Comparison of ENCODE assay signal across 10 cellular contexts in genomic region chr17:41486809-41487530, GRCh38. TPM values are rescaled to one million over a fixed set of nuclear protein-coding genes. Genes with fewer than 3 reads are reported as not detected.
DNase-seq lines count a peak whose midpoint lies in the region; ATAC-seq and TF ChIP-seq lines count a peak whose summit lies in the region.
"Had no signal": no experiment of that assay in that cellular context is flagged by ENCODE, and none has a peak within 500 bp of the region (broad histone marks: within the 10 kb centered on the region; RNA-seq: fewer than 3 reads in every experiment).

No MANE protein-coding gene starts in this region.

- peak; percentile 49 for DNase-seq in DMS 273 (lab: John Stamatoyannopoulos, UW; ENCODE audit: unreplicated experiment)
- no peak for DNase-seq in DMS 273 treated with DMSO at 0.1 percent for 48 hours (lab: John Stamatoyannopoulos, UW)
- peak; percentile 73 for DNase-seq in activated CD4-positive, alpha-beta T cell treated with anti-CD3 and anti-CD28 coated beads for 36 hours
- DNase-seq in heart right ventricle = no peak
- DNase-seq in stimulated activated CD8-positive, alpha-beta memory T cell treated with anti-CD3 and anti-CD28 coated beads, Interleukin-2, amount 100 ng/mL, for 48 hours (ENCODE audit: low read depth in 2 of 2) = peak; percentile 27 to 38
- no peak for DNase-seq in NK-92 (lab: John Stamatoyannopoulos, UW; ENCODE audit: unreplicated experiment)
- no peak for DNase-seq in suprapubic skin (ENCODE audit: low spot score in 2 of 2)

- no peak overlapping the region for H3K4me3 Mint-ChIP-seq in activated CD4-positive, alpha-beta T cell treated with anti-CD3 and anti-CD28 coated beads for 36 hours
- H3K4me3 Mint-ChIP-seq: activated naive CD8-positive, alpha-beta T cell; nephron had no signal

- H3K4me1 ChIP-seq in heart right ventricle (peaks cover 0 to 14% (median 0%) of the 10 kb centered on the region in 9 donors), suprapubic skin (no peaks in the 10 kb centered on the region)

- ATAC-seq in activated CD4-positive, alpha-beta T cell treated with anti-CD3 and anti-CD28 coated beads for 36 hours = peak; percentile 44
- ATAC-seq in heart right ventricle (no peak), HG03460 (IDR thresholded peaks at IDR 0.05; ENCODE audit: unreplicated experiment) (no peak)

- H3K27me3 ChIP-seq in heart right ventricle (peaks cover 0 to 27% (median 12%) of the 10 kb centered on the region in 7 donors), suprapubic skin (peaks cover 10% of the 10 kb centered on the region)

- no peaks in the 10 kb centered on the region for H3K36me3 Mint-ChIP-seq in activated CD4-positive, alpha-beta T cell treated with anti-CD3 and anti-CD28 coated beads for 36 hours (ENCODE audit: low read depth)
- H3K36me3 Mint-ChIP-seq: activated naive CD8-positive, alpha-beta T cell had no signal

- intact Hi-C loops in activated CD4-positive, alpha-beta T cell treated with anti-CD3 and anti-CD28 coated beads for 36 hours (cut with DNase I, micrococcal nuclease) = loop anchor here in 1 of 2 experiments (1.0 to 2.0 kb wide), 3 partner anchors 61 to 175 kb away; no protein-coding TSS in a partner anchor
- intact Hi-C loops in heart right ventricle (cut with DNase I) = no loop called here

- H3K4me3 ChIP-seq in heart right ventricle (no peak overlapping the region), suprapubic skin (no peak overlapping the region)

- no peak overlapping the region for H3K27ac Mint-ChIP-seq in activated CD4-positive, alpha-beta T cell treated with anti-CD3 and anti-CD28 coated beads for 36 hours
- H3K27ac Mint-ChIP-seq: activated naive CD8-positive, alpha-beta T cell; nephron had no signal

- TF ChIP-seq EP300 in suprapubic skin (IDR thresholded peaks at IDR 0.05) = no peak

- H3K9me3 ChIP-seq in heart right ventricle (no peaks in the 10 kb centered on the region), suprapubic skin (no peaks in the 10 kb centered on the region)

- no peaks in the 10 kb centered on the region for H3K9me3 Mint-ChIP-seq in activated CD4-positive, alpha-beta T cell treated with anti-CD3 and anti-CD28 coated beads for 36 hours (ENCODE audit: low read depth)
- H3K9me3 Mint-ChIP-seq: nephron had no signal

- 58 to 61% methylated on average over 29 of the region's 29 CpGs for WGBS in heart right ventricle, 2 donors
- 88% methylated on average over 11 of the region's 29 CpGs for WGBS in suprapubic skin

- H3K27ac ChIP-seq in heart right ventricle = no peak overlapping the region
- H3K27ac ChIP-seq in suprapubic skin = no peak overlapping the region

- peaks cover 8% of the 10 kb centered on the region for H3K4me1 Mint-ChIP-seq in activated CD4-positive, alpha-beta T cell treated with anti-CD3 and anti-CD28 coated beads for 36 hours
- H3K4me1 Mint-ChIP-seq: nephron had no signal

- no peaks in the 10 kb centered on the region for H3K36me3 ChIP-seq in heart right ventricle
- no peaks in the 10 kb centered on the region for H3K36me3 ChIP-seq in suprapubic skin

- TF ChIP-seq CTCF in heart right ventricle (IDR thresholded peaks at IDR 0.05) = peak in 5 of 9 donors; percentile 10 to 60 (median 19)
- TF ChIP-seq CTCF in suprapubic skin (IDR thresholded peaks at IDR 0.05) = no peak

- TF ChIP-seq POLR2A in suprapubic skin (IDR thresholded peaks at IDR 0.05) = no peak

- POLR2A ChIA-PET in activated CD4-positive, alpha-beta T cell treated with anti-CD3 and anti-CD28 coated beads for 36 hours (lab: Charles Lee) = interaction anchor here (0.6 kb wide), 1 partner anchor 365 kb away, joined by 4 read pairs; no protein-coding TSS in a partner anchor

- no peaks in the 10 kb centered on the region for H3K27me3 Mint-ChIP-seq in activated CD4-positive, alpha-beta T cell treated with anti-CD3 and anti-CD28 coated beads for 36 hours

- CTCF ChIA-PET in activated CD4-positive, alpha-beta T cell treated with anti-CD3 and anti-CD28 coated beads for 36 hours (lab: Charles Lee) = interaction anchor here (0.6 to 1.6 kb wide), 3 partner anchors 8 to 711 kb away, joined by 3 to 6 read pairs (median 4); no protein-coding TSS in a partner anchor

RNA-seq across cellular contexts. Expression of gene KRT36, which starts 2.7 kb away (rescaled TPM):
- total RNA-seq in activated CD4-positive, alpha-beta T cell treated with anti-CD3 and anti-CD28 coated beads for 36 hours = not detected
- not detected for total RNA-seq in heart right ventricle
- polyA plus RNA-seq in heart right ventricle = not detected
- 1 to 10 TPM in 2 of 4 donors, under 1 TPM in 1, not detected in 1; 0.79 to 3.9 (median 1.2) TPM for total RNA-seq in suprapubic skin

RNA-seq across cellular contexts. Expression of gene KRT35, which starts 6.0 kb away (rescaled TPM):
- total RNA-seq in activated CD4-positive, alpha-beta T cell treated with anti-CD3 and anti-CD28 coated beads for 36 hours = not detected
- total RNA-seq in heart right ventricle (not detected), suprapubic skin (100 to 1,000 TPM in 1 of 4 donors, 10 to 100 TPM in 2, 1 to 10 TPM in 1; 2.5 to 156 (median 38.8) TPM)
- polyA plus RNA-seq in heart right ventricle = not detected

RNA-seq across cellular contexts. Expression of gene KRT13, which starts 18.4 kb away (rescaled TPM):
- not detected for total RNA-seq in activated CD4-positive, alpha-beta T cell treated with anti-CD3 and anti-CD28 coated beads for 36 hours
- not detected for total RNA-seq in heart right ventricle
- 1 to 10 TPM in 1 of 2 donors, not detected in 1; 6.7 TPM for polyA plus RNA-seq in heart right ventricle
- under 1 TPM in 1 of 4 donors, not detected in 3; 0.51 TPM for total RNA-seq in suprapubic skin

RNA-seq across cellular contexts. Expression of gene KRT32, which starts 19.8 kb away (rescaled TPM):
- total RNA-seq in activated CD4-positive, alpha-beta T cell treated with anti-CD3 and anti-CD28 coated beads for 36 hours = not detected
- total RNA-seq in heart right ventricle = under 1 TPM in 2 of 10 donors, not detected in 8; 0.14 to 0.21 TPM
- under 1 TPM in 1 of 2 donors, not detected in 1; 0.22 TPM for polyA plus RNA-seq in heart right ventricle
- 10 to 100 TPM in 3 of 4 donors, under 1 TPM in 1; 0.40 to 71.2 (median 14.8) TPM for total RNA-seq in suprapubic skin

RNA-seq across cellular contexts. Expression of gene KRT15, which starts 31.7 kb away (rescaled TPM):
- total RNA-seq in activated CD4-positive, alpha-beta T cell treated with anti-CD3 and anti-CD28 coated beads for 36 hours = not detected
- under 1 TPM in 1 of 10 donors, not detected in 9; 0.07 TPM for total RNA-seq in heart right ventricle
- polyA plus RNA-seq in heart right ventricle = under 1 TPM in 1 of 2 donors, not detected in 1; 0.22 TPM
- total RNA-seq in suprapubic skin = 1,000 to 10,000 TPM in 3 of 4 donors, 100 to 1,000 TPM in 1; 690 to 2,507 (median 1,431) TPM

Comparison
In these comparisons a context has a peak if more than half of its experiments do, and no peak if none do; other contexts are left out.
1. DNase-seq: peak in DMS 273 (single experiment), activated CD4-positive, alpha-beta T cell treated with anti-CD3 and anti-CD28 coated beads for 36 hours (single experiment) and stimulated activated CD8-positive, alpha-beta memory T cell treated with anti-CD3 and anti-CD28 coated beads, Interleukin-2, amount 100 ng/mL, for 48 hours (2 of 2); none in DMS 273 treated with DMSO at 0.1 percent for 48 hours (single experiment), heart right ventricle (0 of 2), NK-92 (single experiment) and suprapubic skin (0 of 2).
2. CTCF ChIP-seq: peak in heart right ventricle (5 of 9); none in suprapubic skin (0 of 2).